In the genomic region with DNA sequence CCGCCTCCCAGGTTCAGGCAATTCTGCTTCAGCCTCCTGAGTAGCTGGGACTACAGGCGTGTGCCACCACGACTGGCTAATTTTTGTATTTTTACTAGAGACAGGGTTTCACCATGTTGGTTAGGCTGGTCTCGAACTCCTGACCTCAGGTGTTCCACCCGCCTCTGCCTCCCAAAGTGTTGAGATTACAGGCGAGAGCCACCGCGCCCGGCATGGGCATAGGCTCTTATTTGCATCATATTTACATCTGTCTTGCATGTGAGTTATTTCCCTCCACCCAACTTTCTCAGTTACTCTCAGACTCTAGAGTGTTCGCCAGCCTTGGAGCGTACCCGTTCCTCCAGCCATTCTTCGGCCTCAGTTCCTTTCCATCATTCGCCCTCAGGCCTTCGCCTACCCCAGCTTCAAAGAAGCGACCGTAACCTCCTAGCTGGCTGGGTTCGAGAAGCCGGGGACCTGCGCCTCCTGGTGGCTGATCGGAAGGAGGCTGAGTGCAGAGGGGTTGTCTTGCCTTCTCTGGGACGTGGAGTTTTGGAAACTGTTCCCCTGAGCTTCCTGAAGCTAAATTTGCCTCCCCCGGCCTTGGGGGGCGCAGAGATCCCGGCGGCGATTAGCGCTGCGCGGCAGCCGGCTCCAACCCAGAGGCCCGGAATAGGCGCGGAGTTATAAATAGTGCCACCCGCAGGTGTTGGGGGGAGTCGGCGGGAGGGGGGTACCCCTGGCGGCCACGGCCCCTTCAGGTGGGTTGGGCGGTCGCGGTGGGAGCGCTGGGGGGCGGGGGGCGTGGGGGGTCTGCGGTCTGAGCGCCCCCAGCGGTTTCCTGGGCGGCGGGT, we compare ENCODE assay signal across 8 cellular contexts. TPM values are rescaled to one million over a fixed set of nuclear protein-coding genes. Genes with fewer than 3 reads are reported as not detected.
DNase-seq lines count a peak whose midpoint lies in the region; ATAC-seq and TF ChIP-seq lines count a peak whose summit lies in the region.

No MANE protein-coding gene starts in this region.

- H3K36me3 ChIP-seq in CD4-positive, CD25-positive, alpha-beta regulatory T cell (ENCODE audit: control insufficient read depth, insufficient read depth, low read length) = no peaks in the 10 kb centered on the region
- H3K36me3 ChIP-seq in Peyer's patch = no peaks in the 10 kb centered on the region

- no peaks in the 10 kb centered on the region for H3K27me3 ChIP-seq in CD4-positive, CD25-positive, alpha-beta regulatory T cell (ENCODE audit: control insufficient read depth, insufficient read depth, low read length)
- H3K27me3 ChIP-seq in Peyer's patch = no peaks in the 10 kb centered on the region
- H3K27me3 ChIP-seq in foreskin keratinocyte = no peaks in the 10 kb centered on the region

- TF ChIP-seq CTCF in HFFc6 (IDR thresholded peaks at IDR 0.05) (peak; percentile 91), Peyer's patch (IDR thresholded peaks at IDR 0.05) (peak; percentile 74 to 91 (median 84)), foreskin keratinocyte (conservative IDR thresholded peaks at IDR 0.05) (peak; percentile 88), omental fat pad (IDR thresholded peaks at IDR 0.05) (peak in 1 of 3 donors; percentile 47)

- H3K27ac Mint-ChIP-seq in CD4-positive, CD25-positive, alpha-beta regulatory T cell = peak overlapping the region; percentile 83 to 96 (median 94)
- H3K27ac Mint-ChIP-seq in HFFc6 = peak overlapping the region; percentile 58

- H3K27ac ChIP-seq in CD4-positive, CD25-positive, alpha-beta regulatory T cell (ENCODE audit: insufficient read depth, low read length, poor library complexity, severe bottlenecking) = peak overlapping the region; percentile 96
- peak overlapping the region; percentile 94 to 99 (median 96) for H3K27ac ChIP-seq in Peyer's patch
- H3K27ac ChIP-seq in foreskin keratinocyte = no peak overlapping the region

- H3K36me3 Mint-ChIP-seq in CD4-positive, CD25-positive, alpha-beta regulatory T cell = no peaks in the 10 kb centered on the region
- H3K36me3 Mint-ChIP-seq in HFFc6 (ENCODE audit: low read depth) = no peaks in the 10 kb centered on the region

- no peak for ATAC-seq in CD4-positive, CD25-positive, alpha-beta regulatory T cell (ENCODE audit: low read depth in 2 of 2)
- no peak for ATAC-seq in foreskin keratinocyte
- ATAC-seq in omental fat pad (ENCODE audit: low FRiP score) = no peak

- peak in 1 of 2 donors; percentile 34 for TF ChIP-seq POLR2A in Peyer's patch (IDR thresholded peaks at IDR 0.05)

- no peaks in the 10 kb centered on the region for H3K9me3 ChIP-seq in CD4-positive, CD25-positive, alpha-beta regulatory T cell (ENCODE audit: control insufficient read depth in 2 of 2, low read length in 2 of 2)
- H3K9me3 ChIP-seq in Peyer's patch = no peaks in the 10 kb centered on the region

- peak; percentile 50 to 80 (median 50) for DNase-seq in CD4-positive, CD25-positive, alpha-beta regulatory T cell
- DNase-seq in HFFc6 (peak; percentile 56), Peyer's patch (peak; percentile 56 to 86 (median 85)), foreskin keratinocyte (peak in 1 of 2 donors; percentile 63), occipital lobe (lab: John Stamatoyannopoulos, UW) (peak; percentile 26), ureter (ENCODE audit: low spot score) (peak; percentile 71), omental fat pad (ENCODE audit: low spot score) (no peak)
- peak; percentile 90 for DNase-seq in activated effector memory CD4-positive, alpha-beta T cell treated with anti-CD3 and anti-CD28 coated beads, Interleukin-2, amount 50 U/mL, for 16 hours

- no peaks in the 10 kb centered on the region for H3K27me3 Mint-ChIP-seq in CD4-positive, CD25-positive, alpha-beta regulatory T cell
- peaks cover 2% of the 10 kb centered on the region; the same call in 1 of the 2 replicates for H3K27me3 Mint-ChIP-seq in HFFc6 (ENCODE audit: insufficient read depth)

- H3K4me1 Mint-ChIP-seq in CD4-positive, CD25-positive, alpha-beta regulatory T cell = peaks cover 0 to 37% (median 17%) of the 10 kb centered on the region in 4 donors
- H3K4me1 Mint-ChIP-seq in HFFc6 (ENCODE audit: low read depth) = peaks cover 29% of the 10 kb centered on the region

- H3K9me3 Mint-ChIP-seq in CD4-positive, CD25-positive, alpha-beta regulatory T cell = peaks cover 0 to 2% (median 0%) of the 10 kb centered on the region in 7 donors
- H3K9me3 Mint-ChIP-seq in HFFc6 = no peaks in the 10 kb centered on the region

- H3K4me3 Mint-ChIP-seq in CD4-positive, CD25-positive, alpha-beta regulatory T cell = peak overlapping the region; percentile 89 to 99 (median 92)
- H3K4me3 Mint-ChIP-seq in HFFc6 = peak overlapping the region; percentile 64

- H3K4me3 ChIP-seq in CD4-positive, CD25-positive, alpha-beta regulatory T cell (ENCODE audit: low read depth, low read length) = peak overlapping the region; percentile 64
- H3K4me3 ChIP-seq in Peyer's patch = peak overlapping the region; percentile 70 to 91 (median 83)

- H3K4me1 ChIP-seq in CD4-positive, CD25-positive, alpha-beta regulatory T cell (ENCODE audit: control insufficient read depth, insufficient read depth, low read length, poor library complexity, severe bottlenecking) = peaks cover 40% of the 10 kb centered on the region
- H3K4me1 ChIP-seq in Peyer's patch (peaks cover 0 to 17% (median 5%) of the 10 kb centered on the region in 4 donors), foreskin keratinocyte (peaks cover 5% of the 10 kb centered on the region)

RNA-seq across cellular contexts. Expression of a gene that starts 3.6 kb away (rescaled TPM):
- 68.0 TPM for total RNA-seq in CD4-positive, CD25-positive, alpha-beta regulatory T cell
- polyA plus RNA-seq in CD4-positive, CD25-positive, alpha-beta regulatory T cell = 1 to 10 TPM; 3.7 to 6.5 (median 5.3) TPM
- 10 to 100 TPM; 31.1 to 37.1 (median 34.1) TPM for total RNA-seq in HFFc6 (2021; fragmentation: NEBNext Ultra II Directional; extraction: Animal tissue kit (Norgen Biotek cat#: 25700))
- total RNA-seq in Peyer's patch (100 to 1,000 TPM in 3 of 4 donors, 10 to 100 TPM in 1; 35.5 to 412 (median 346) TPM), foreskin keratinocyte (26.2 and 32.8 TPM in 2 replicates), occipital lobe (1.7 TPM), ureter (92.8 TPM), omental fat pad (10 to 100 TPM; 38.6 to 66.4 (median 49.2) TPM)
- polyA plus RNA-seq in foreskin keratinocyte = 17.3 and 19.4 TPM in 2 replicates

RNA-seq across cellular contexts. Expression of a gene that starts 5.6 kb away (rescaled TPM):
- total RNA-seq in CD4-positive, CD25-positive, alpha-beta regulatory T cell = not detected
- not detected for polyA plus RNA-seq in CD4-positive, CD25-positive, alpha-beta regulatory T cell
- under 1 TPM in 1 of 6 experiments, not detected in 5; 0.46 TPM for total RNA-seq in HFFc6 (2021; fragmentation: NEBNext Ultra II Directional; extraction: Animal tissue kit (Norgen Biotek cat#: 25700))
- total RNA-seq in Peyer's patch (not detected), foreskin keratinocyte (not detected in 2 replicates), occipital lobe (2.7 TPM), ureter (0.94 TPM), omental fat pad (not detected)
- polyA plus RNA-seq in foreskin keratinocyte = not detected in 2 replicates

RNA-seq across cellular contexts. Expression of a gene that starts 15.9 kb away (rescaled TPM):
- 39.1 TPM for total RNA-seq in CD4-positive, CD25-positive, alpha-beta regulatory T cell
- 10 to 100 TPM; 41.0 to 60.3 (median 44.0) TPM for polyA plus RNA-seq in CD4-positive, CD25-positive, alpha-beta regulatory T cell
- 10 to 100 TPM; 25.1 to 35.3 (median 29.6) TPM for total RNA-seq in HFFc6 (2021; fragmentation: NEBNext Ultra II Directional; extraction: Animal tissue kit (Norgen Biotek cat#: 25700))
- total RNA-seq in Peyer's patch (10 to 100 TPM; 29.7 to 50.3 (median 46.3) TPM), foreskin keratinocyte (52.9 and 61.6 TPM in 2 replicates), occipital lobe (17.2 TPM), ureter (48.3 TPM), omental fat pad (10 to 100 TPM; 26.8 to 43.8 (median 30.9) TPM)
- polyA plus RNA-seq in foreskin keratinocyte = 51.1 and 54.6 TPM in 2 replicates

RNA-seq across cellular contexts. Expression of a gene that starts 24.6 kb away (rescaled TPM):
- 8.5 TPM for total RNA-seq in CD4-positive, CD25-positive, alpha-beta regulatory T cell
- 10 to 100 TPM; 51.3 to 60.0 (median 56.4) TPM for polyA plus RNA-seq in CD4-positive, CD25-positive, alpha-beta regulatory T cell
- total RNA-seq in HFFc6 (2021; fragmentation: NEBNext Ultra II Directional; extraction: Animal tissue kit (Norgen Biotek cat#: 25700)) = 100 to 1,000 TPM in 3 of 6 experiments, 10 to 100 TPM in 3; 52.7 to 111 (median 98.8) TPM
- total RNA-seq in Peyer's patch (10 to 100 TPM; 20.3 to 39.1 (median 26.5) TPM), foreskin keratinocyte (236 and 285 TPM in 2 replicates), occipital lobe (12.2 TPM), ureter (24.8 TPM), omental fat pad (10 to 100 TPM; 34.0 to 72.8 (median 43.2) TPM)
- 332 and 402 TPM in 2 replicates for polyA plus RNA-seq in foreskin keratinocyte

RNA-seq across cellular contexts. Expression of a gene that starts 28.5 kb away (rescaled TPM):
- 71.3 TPM for total RNA-seq in CD4-positive, CD25-positive, alpha-beta regulatory T cell
- polyA plus RNA-seq in CD4-positive, CD25-positive, alpha-beta regulatory T cell = 10 to 100 TPM; 27.0 to 40.3 (median 30.3) TPM
- 100 to 1,000 TPM; 371 to 461 (median 401) TPM for total RNA-seq in HFFc6 (2021; fragmentation: NEBNext Ultra II Directional; extraction: Animal tissue kit (Norgen Biotek cat#: 25700))
- total RNA-seq in Peyer's patch (100 to 1,000 TPM in 2 of 4 donors, 10 to 100 TPM in 2; 56.9 to 150 (median 104) TPM), foreskin keratinocyte (187 and 211 TPM in 2 replicates), occipital lobe (10.0 TPM), ureter (216 TPM), omental fat pad (100 to 1,000 TPM; 152 to 265 (median 171) TPM)
- 135 and 145 TPM in 2 replicates for polyA plus RNA-seq in foreskin keratinocyte

Comparison
In these comparisons a context has a peak if more than half of its experiments do, and no peak if none do; other contexts are left out.
1. RNA of a gene that starts 3.6 kb away (total RNA-seq): 35.5 to 412 TPM in Peyer's patch, 92.8 TPM in ureter (single experiment), 68.0 TPM in CD4-positive, CD25-positive, alpha-beta regulatory T cell (single experiment), 38.6 to 66.4 TPM in omental fat pad, 31.1 to 37.1 TPM in HFFc6 and 26.2 to 32.8 TPM in foreskin keratinocyte; 1.7 TPM in occipital lobe (single experiment); every median in the first group is over 10 times any median in the second.